9 cellular contexts compared by ENCODE assay signal in genomic region chr2:68771211-68771721, GRCh38. TPM values are rescaled to one million over a fixed set of nuclear protein-coding genes. Genes with fewer than 3 reads are reported as not detected.
A peak's percentile ranks its signal among the peaks of the same experiment; 100 is the strongest.
DNase-seq lines count a peak whose midpoint lies in the region; ATAC-seq and TF ChIP-seq lines count a peak whose summit lies in the region.
"Had no signal": no experiment of that assay in that cellular context is flagged by ENCODE, and none has a peak within 500 bp of the region (broad histone marks: within the 10 kb centered on the region; RNA-seq: fewer than 3 reads in every experiment).

No MANE protein-coding gene starts in this region.

- no peak overlapping the region for H3K9ac ChIP-seq in colonic mucosa (ENCODE audit: low read depth in 2 of 2, low read length in 2 of 2)

- intact Hi-C loops in colonic mucosa (cut with DNase I), result no loop called here

- peak overlapping the region; percentile 10 for H3K27ac ChIP-seq in colonic mucosa
- H3K27ac ChIP-seq: epithelial cell of prostate had no signal

- H3K27me3 ChIP-seq in colonic mucosa, result no peaks in the 10 kb centered on the region

- ATAC-seq in HG02870 (IDR thresholded peaks at IDR 0.05; ENCODE audit: unreplicated experiment) (no peak), HG02852 (IDR thresholded peaks at IDR 0.05; ENCODE audit: unreplicated experiment) (no peak)

- H3K4me1 ChIP-seq in colonic mucosa, result peaks cover 6% of the 10 kb centered on the region

- H3K4me3 ChIP-seq in colonic mucosa, result no peak overlapping the region

- H3K36me3 ChIP-seq in colonic mucosa, result no peaks in the 10 kb centered on the region

- H3K9me3 ChIP-seq in colonic mucosa, result no peaks in the 10 kb centered on the region

- DNase-seq in stimulated activated CD4-positive, alpha-beta T cell treated with anti-CD3 and anti-CD28 coated beads, Interleukin-4, amount 100 ng/mL, for 1 hour, result peak; percentile 20
- DNase-seq in stimulated activated CD4-positive, alpha-beta T cell treated with anti-CD3 and anti-CD28 coated beads, Interleukin-15, amount 100 ng/mL, for 24 hours, result no peak
- no peak for DNase-seq in colonic mucosa
- DNase-seq in myocyte (ENCODE audit: low read depth), result peak; percentile 60
- no peak for DNase-seq in COLO829 (ENCODE audit: low spot score)
- DNase-seq in hypothalamus (lab: John Stamatoyannopoulos, UW), result no peak

- no peak for TF ChIP-seq CTCF in colonic mucosa (IDR thresholded peaks at IDR 0.05)

RNA-seq across cellular contexts. Expression of gene ARHGAP25, which starts 36.7 kb away (rescaled TPM):
- total RNA-seq in colonic mucosa, result 1 to 10 TPM; 3.6 to 3.7 TPM
- not detected in 2 replicates for total RNA-seq in myocyte
- 0.19 TPM for polyA plus RNA-seq in myocyte (2012)

Comparison
In these comparisons a context has a peak if more than half of its experiments do, and no peak if none do; other contexts are left out.
1. DNase-seq: peak in stimulated activated CD4-positive, alpha-beta T cell treated with anti-CD3 and anti-CD28 coated beads, Interleukin-4, amount 100 ng/mL, for 1 hour (single experiment) and myocyte (single experiment); none in stimulated activated CD4-positive, alpha-beta T cell treated with anti-CD3 and anti-CD28 coated beads, Interleukin-15, amount 100 ng/mL, for 24 hours (single experiment), colonic mucosa (single experiment), COLO829 (single experiment) and hypothalamus (0 of 51).